8 cellular contexts compared by ENCODE assay signal in the genomic region with DNA sequence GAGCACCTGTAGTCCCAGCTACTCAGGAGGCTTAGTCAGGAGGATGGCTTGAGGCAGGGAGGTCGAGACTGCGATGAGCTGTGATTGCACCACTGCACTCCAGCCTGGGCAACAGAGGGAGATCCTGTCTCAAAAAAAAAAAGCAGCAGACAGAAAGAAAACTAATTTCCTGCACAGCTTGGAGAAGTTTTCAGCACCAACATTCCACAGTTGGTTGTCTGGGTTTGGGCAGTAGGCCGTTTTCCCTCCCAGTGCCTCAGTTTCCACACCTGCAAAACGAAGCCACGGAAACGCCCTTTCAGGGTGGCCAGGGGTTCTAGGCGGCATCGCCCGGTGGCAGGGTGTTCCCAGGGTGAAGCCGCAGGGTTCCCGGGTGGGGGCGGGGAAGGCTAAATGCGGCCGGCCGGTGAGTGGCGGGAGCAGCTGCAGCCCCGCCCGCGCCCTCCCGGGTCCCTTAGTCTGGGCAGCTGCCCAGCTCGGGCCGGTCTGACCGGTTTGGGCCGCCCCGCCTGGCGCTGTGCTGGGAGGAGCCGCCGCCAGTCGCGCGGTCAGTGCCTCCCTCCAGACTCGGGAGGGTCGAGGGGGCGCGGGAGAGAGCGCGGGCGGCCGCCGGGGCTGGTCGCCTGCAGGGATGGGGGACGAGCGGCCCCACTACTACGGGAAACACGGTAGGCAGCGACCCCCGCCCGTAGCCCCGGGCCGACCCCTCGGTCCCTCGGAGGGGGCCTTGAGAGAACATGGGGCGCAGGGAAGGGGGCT. TPM values are rescaled to one million over a fixed set of nuclear protein-coding genes. Genes with fewer than 3 reads are reported as not detected.
DNase-seq lines count a peak whose midpoint lies in the region; ATAC-seq and TF ChIP-seq lines count a peak whose summit lies in the region.

A gene (plus strand): TSS at position 551 of the 759 bp plus-strand sequence. CDS start 81 bp downstream, at position 632.

- peak within 1 kb of the TSS; percentile 77 for H3K4me2 ChIP-seq in neuronal stem cell (ENCODE audit: insufficient read depth, low read length, poor library complexity, severe bottlenecking)

- no peak for DNase-seq in CD14-positive monocyte (ENCODE audit: low spot score)
- DNase-seq in Right ventricle myocardium superior, result peak; percentile 87
- DNase-seq in neuronal stem cell (ENCODE audit: low spot score), result peak; percentile 66
- no peak for DNase-seq in NCI-H524 treated with DMSO at 0.1 percent for 48 hours (lab: John Stamatoyannopoulos, UW)
- no peak for DNase-seq in stimulated activated CD4-positive, alpha-beta T cell treated with anti-CD3 and anti-CD28 coated beads, Interleukin-4, amount 100 ng/mL, for 1 hour

- H3K36me3 Mint-ChIP-seq in CD14-positive monocyte, result peaks cover 29 to 41% of the 10 kb centered on the region in 2 donors
- peaks cover 4% of the 10 kb centered on the region for H3K36me3 Mint-ChIP-seq in IgD-negative memory B cell

- peaks cover 0 to 2% of the 10 kb centered on the region in 2 donors for H3K9me3 ChIP-seq in neuronal stem cell (replicated peaks in 1 of 2; ENCODE audit: control insufficient read depth in 2 of 2, insufficient read depth in 1 of 2, low read depth in 1 of 2, low read length in 2 of 2)

- no peak within 1 kb of the TSS for H4K91ac ChIP-seq in neuronal stem cell (ENCODE audit: low read depth, low read length, poor library complexity)

- peak within 1 kb of the TSS; percentile 45 for H2AK5ac ChIP-seq in neuronal stem cell (ENCODE audit: low read depth, low read length)

- peaks cover 10% of the 10 kb centered on the region for H3K4me1 Mint-ChIP-seq in CD14-positive monocyte
- H3K4me1 Mint-ChIP-seq in IgD-negative memory B cell, result peaks cover 14 to 18% (median 18%) of the 10 kb centered on the region in 3 donors

- H3K27ac ChIP-seq in adipose tissue (ENCODE audit: low read depth, low read length), result no peak within 1 kb of the TSS
- H3K27ac ChIP-seq in neuronal stem cell (replicated peaks; ENCODE audit: low read length), result no peak within 1 kb of the TSS

- peak within 1 kb of the TSS; percentile 49 for H2BK15ac ChIP-seq in neuronal stem cell (ENCODE audit: low read length)

- 9 to 47% (median 15%) methylated on average over 42 to 53 of the region's 53 CpGs for WGBS in adipose tissue, 3 donors
- no CpG with 5 or more reads among the region's 53 CpGs for WGBS in neuronal stem cell (ENCODE audit: extremely low coverage in 2 of 2, insufficient read length in 2 of 2, insufficient replicate concordance in 1 of 2), 2 donors

- H3K4me3 Mint-ChIP-seq in CD14-positive monocyte, result peak within 1 kb of the TSS; percentile 27 to 51
- H3K4me3 Mint-ChIP-seq in IgD-negative memory B cell, result peak within 1 kb of the TSS in 1 of 4 donors; percentile 23

- intact Hi-C loops in CD14-positive monocyte (cut with micrococcal nuclease) (no loop called here), Right ventricle myocardium superior (cut with DNase I) (no loop called here)

- H2BK120ac ChIP-seq in neuronal stem cell (ENCODE audit: low read depth, low read length), result no peak within 1 kb of the TSS

- no peak within 1 kb of the TSS for H2BK12ac ChIP-seq in neuronal stem cell (ENCODE audit: low read length)

- TF ChIP-seq CTCF in CD14-positive monocyte (IDR thresholded peaks at IDR 0.05), result no peak

- H3K9me3 Mint-ChIP-seq in CD14-positive monocyte (no peaks in the 10 kb centered on the region), IgD-negative memory B cell (no peaks in the 10 kb centered on the region)

- peak within 1 kb of the TSS; percentile 67 for H2AFZ ChIP-seq in neuronal stem cell (ENCODE audit: low read length)

- peak; percentile 98 for ATAC-seq in Right ventricle myocardium superior (ENCODE audit: poor library complexity)
- no peak for ATAC-seq in GM18502 (IDR thresholded peaks at IDR 0.05; ENCODE audit: poor library complexity, unreplicated experiment)

- H3K4me1 ChIP-seq in neuronal stem cell (ENCODE audit: control insufficient read depth in 2 of 2, insufficient read depth in 1 of 2, low read depth in 1 of 2, low read length in 2 of 2), result peaks cover 9 to 11% of the 10 kb centered on the region in 2 donors

- H3K27ac Mint-ChIP-seq in CD14-positive monocyte, result peak within 1 kb of the TSS in 1 of 7 donors; percentile 30
- H3K27ac Mint-ChIP-seq in IgD-negative memory B cell, result peak within 1 kb of the TSS; percentile 23 to 71 (median 28)

- peak within 1 kb of the TSS; percentile 53 for H3K4ac ChIP-seq in neuronal stem cell (ENCODE audit: low read length)

- H2BK5ac ChIP-seq in neuronal stem cell (ENCODE audit: low read length), result peak within 1 kb of the TSS; percentile 60

- H3K27me3 Mint-ChIP-seq in CD14-positive monocyte (ENCODE audit: low read depth in 3 of 3) (peaks cover 0 to 11% (median 3%) of the 10 kb centered on the region in 3 donors), IgD-negative memory B cell (no peaks in the 10 kb centered on the region)

- H3K27me3 ChIP-seq in neuronal stem cell (ENCODE audit: control insufficient read depth in 3 of 3, insufficient read depth in 3 of 3, low read depth in 1 of 3, low read length in 3 of 3), result no peaks in the 10 kb centered on the region

- peak within 1 kb of the TSS; percentile 97 for H3K18ac ChIP-seq in neuronal stem cell (ENCODE audit: low read length)

- peak within 1 kb of the TSS; percentile 90 for H3K9ac ChIP-seq in neuronal stem cell (ENCODE audit: low read depth, low read length, poor library complexity)

- peak within 1 kb of the TSS; percentile 77 to 91 for H3K4me3 ChIP-seq in neuronal stem cell (ENCODE audit: low read length in 2 of 2)

- H3K36me3 ChIP-seq in neuronal stem cell (replicated peaks in 1 of 2; ENCODE audit: control insufficient read depth in 2 of 2, insufficient read depth in 2 of 2, low read length in 2 of 2), result peaks cover 19 to 46% of the 10 kb centered on the region in 2 donors

- H3K14ac ChIP-seq in neuronal stem cell (ENCODE audit: low read length), result peak within 1 kb of the TSS; percentile 76

- no peak within 1 kb of the TSS for H4K8ac ChIP-seq in neuronal stem cell (ENCODE audit: low read depth, low read length)

- H3K23ac ChIP-seq in neuronal stem cell (ENCODE audit: low read depth, low read length, poor library complexity), result peak within 1 kb of the TSS; percentile 93

- peaks cover 4% of the 10 kb centered on the region for H3K79me1 ChIP-seq in neuronal stem cell (ENCODE audit: low read depth, low read length)

RNA-seq across cellular contexts. Expression of the gene that starts here (rescaled TPM):
- polyA plus RNA-seq in CD14-positive monocyte, result 10 to 100 TPM; 43.5 to 95.9 TPM
- polyA plus RNA-seq in IgD-negative memory B cell, result 332 TPM
- 10 to 100 TPM; 32.4 to 68.7 (median 62.9) TPM for polyA plus RNA-seq in adipose tissue
- total RNA-seq in Right ventricle myocardium superior, result 62.3 TPM
- 86.1 TPM for polyA plus RNA-seq in neuronal stem cell (2013, experiment 1 of 2)
- polyA plus RNA-seq in neuronal stem cell (2013, experiment 2 of 2), result 84.2 TPM

Comparison
In these comparisons a context has a peak if more than half of its experiments do, and no peak if none do; other contexts are left out.
1. DNase-seq: peak in Right ventricle myocardium superior (single experiment) and neuronal stem cell (single experiment); none in CD14-positive monocyte (single experiment), NCI-H524 treated with DMSO at 0.1 percent for 48 hours (single experiment) and stimulated activated CD4-positive, alpha-beta T cell treated with anti-CD3 and anti-CD28 coated beads, Interleukin-4, amount 100 ng/mL, for 1 hour (single experiment).